ENCODE assay signal across 8 cellular contexts in genomic region chr11:65471410-65471762, GRCh38. TPM values are rescaled to one million over a fixed set of nuclear protein-coding genes. Genes with fewer than 3 reads are reported as not detected.
DNase-seq lines count a peak whose midpoint lies in the region; ATAC-seq and TF ChIP-seq lines count a peak whose summit lies in the region.

No MANE protein-coding gene starts in this region.

- H3K27ac ChIP-seq in IMR-90 (ENCODE audit: insufficient read depth, low read length), result peak overlapping the region; percentile 69
- H3K27ac ChIP-seq in fibroblast of lung (ENCODE audit: insufficient read depth, low read length), result peak overlapping the region; percentile 97

- no TSS peak for BruUV-seq in IMR-90 (replicated peaks; lab: Mats Ljungman, UMichigan)

- peak overlapping the region; percentile 95 for H2AK5ac ChIP-seq in IMR-90 (ENCODE audit: low read depth, low read length)

- H3K9me3 ChIP-seq in IMR-90 (ENCODE audit: control insufficient read depth, insufficient read depth, low read length) (no peaks in the 10 kb centered on the region), fibroblast of lung (ENCODE audit: control insufficient read depth, insufficient read depth, low read depth, low read length) (no peaks in the 10 kb centered on the region)

- TF ChIP-seq CTCF in IMR-90 (conservative IDR thresholded peaks at IDR 0.05; ENCODE audit: low read depth, low read length), result peak; percentile 65
- peak; percentile 49 to 67 for TF ChIP-seq CTCF in fibroblast of lung (conservative IDR thresholded peaks at IDR 0.05 in 1 of 2, IDR thresholded peaks at IDR 0.05 in 1 of 2; ENCODE audit: low read depth in 1 of 2, low read length in 2 of 2)
- peak; percentile 54 for TF ChIP-seq CTCF in neural crest cell (conservative IDR thresholded peaks at IDR 0.05)

- peak overlapping the region; percentile 92 for H3K4ac ChIP-seq in IMR-90 (ENCODE audit: low read depth, low read length)

- no peaks in the 10 kb centered on the region for H3K27me3 ChIP-seq in IMR-90 (ENCODE audit: control insufficient read depth, insufficient read depth, low read length)
- H3K27me3 ChIP-seq in fibroblast of lung (ENCODE audit: control insufficient read depth, insufficient read depth, low read length), result no peaks in the 10 kb centered on the region

- peak overlapping the region; percentile 90 for H2BK5ac ChIP-seq in IMR-90 (ENCODE audit: low read depth, low read length, poor library complexity, severe bottlenecking)

- H3K36me3 ChIP-seq in IMR-90 (ENCODE audit: control insufficient read depth, insufficient read depth, low read length) (no peaks in the 10 kb centered on the region), fibroblast of lung (ENCODE audit: control insufficient read depth, insufficient read depth, low read length) (no peaks in the 10 kb centered on the region)

- H3K14ac ChIP-seq in IMR-90 (replicated peaks; ENCODE audit: low read depth, low read length), result peak overlapping the region; percentile 92

- H3K9ac ChIP-seq in IMR-90 (ENCODE audit: low read depth, low read length) (peak overlapping the region; percentile 19; the same call in 1 of the 2 replicates), fibroblast of lung (ENCODE audit: insufficient read depth, low read length) (peak overlapping the region; percentile 72)

- H2BK20ac ChIP-seq in IMR-90 (ENCODE audit: low read depth, low read length), result peak overlapping the region; percentile 89

- peak overlapping the region; percentile 62 for H3K18ac ChIP-seq in IMR-90 (ENCODE audit: low read depth, low read length)

- peaks cover 1 to 52% of the 10 kb centered on the region in 2 experiments; a peak in 2 of 4 replicates for H3K79me1 ChIP-seq in IMR-90 (ENCODE audit: low read depth in 1 of 2, low read length in 2 of 2)

- intact Hi-C loops in IMR-90 (cut with micrococcal nuclease), result loop anchor here (5.0 kb wide), 1 partner anchor 36 kb away; no protein-coding TSS in a partner anchor

- peak overlapping the region; percentile 90 for H2AK9ac ChIP-seq in IMR-90 (replicated peaks; ENCODE audit: low read depth, low read length, poor library complexity)

- peak; percentile 22 for DNase-seq in NCI-H1105 (lab: John Stamatoyannopoulos, UW)
- DNase-seq in NCI-H1105 treated with DMSO at 0.1 percent for 48 hours (lab: John Stamatoyannopoulos, UW), result no peak
- peak; percentile 79 for DNase-seq in IMR-90
- DNase-seq in activated CD4-positive, alpha-beta T cell treated with anti-CD3 and anti-CD28 coated beads, Interleukin-2, amount 50 U/mL, for 48 hours, result peak; percentile 39 to 48
- peak; percentile 74 to 80 for DNase-seq in fibroblast of lung (ENCODE audit: low read depth in 2 of 2)
- DNase-seq in neural crest cell (ENCODE audit: low read depth, low spot score), result no peak
- DNase-seq in NCI-H146 (lab: John Stamatoyannopoulos, UW), result no peak

- H3K4me3 ChIP-seq in IMR-90 (ENCODE audit: insufficient read depth, low read depth, low read length) (peak overlapping the region; percentile 13; the same call in 1 of the 2 replicates), fibroblast of lung (replicated peaks in 1 of 4; ENCODE audit: control extremely low read depth in 1 of 4, insufficient read depth in 1 of 4, low read depth in 3 of 4, low read length in 4 of 4) (peak overlapping the region in 2 of 4 experiments; percentile 1 to 31)

- WGBS in IMR-90 (ENCODE audit: extremely low coverage in 2 of 2, insufficient read length in 1 of 2), 2 experiments, result no CpG with 5 or more reads among the region's 4 CpGs

- H3K4me3 Mint-ChIP-seq in neural crest cell, result no peak overlapping the region

- H3K79me2 ChIP-seq in fibroblast of lung (ENCODE audit: control insufficient read depth, insufficient read depth, low read length), result peaks cover 24% of the 10 kb centered on the region

- H3K27me3 Mint-ChIP-seq in neural crest cell (ENCODE audit: low read depth), result no peaks in the 10 kb centered on the region

- peak overlapping the region; percentile 95 for H2BK120ac ChIP-seq in IMR-90 (ENCODE audit: low read depth, low read length)

- CTCF ChIA-PET in IMR-90 (lab: Yijun Ruan, JAX), result interaction anchor here (0.8 to 2.8 kb wide), 7 partner anchors 9 to 90 kb away, joined by 3 to 10 read pairs (median 8); no protein-coding TSS in a partner anchor

- in situ Hi-C loops in IMR-90 (cut with MboI; ENCODE audit: low sequenced_read_pairs), result loop anchor here (5.0 kb wide), 1 partner anchor 36 kb away; no protein-coding TSS in a partner anchor

- no peak overlapping the region for H3K27ac Mint-ChIP-seq in neural crest cell (ENCODE audit: unreplicated experiment)

- H3K9me1 ChIP-seq in IMR-90 (ENCODE audit: insufficient read depth, low read length), result peaks cover 14% of the 10 kb centered on the region

- H2AFZ ChIP-seq in IMR-90 (replicated peaks; ENCODE audit: low read length, poor library complexity) (peak overlapping the region; percentile 36), fibroblast of lung (ENCODE audit: low read length) (no peak overlapping the region)

- TF ChIP-seq RAD21 in IMR-90 (IDR thresholded peaks at IDR 0.05; ENCODE audit: low read length), result peak; percentile 68

- H3K9me3 Mint-ChIP-seq in neural crest cell, result no peaks in the 10 kb centered on the region

- no peaks in the 10 kb centered on the region; the same call in 1 of the 2 replicates for H4K20me1 ChIP-seq in IMR-90 (ENCODE audit: insufficient read depth, low read length)
- no peaks in the 10 kb centered on the region for H4K20me1 ChIP-seq in fibroblast of lung (ENCODE audit: control insufficient read depth, extremely low read depth, insufficient read depth, low read length)

- POLR2A ChIA-PET in IMR-90 (lab: Charles Lee; ENCODE audit: unreplicated experiment), result interaction anchor here (0.6 to 3.3 kb wide), 5 partner anchors 27 to 36 kb away, joined by 3 to 74 read pairs (median 7); partner anchors contain the start of gene MALAT1

- H4K8ac ChIP-seq in IMR-90 (ENCODE audit: low read depth in 2 of 2, low read length in 2 of 2), result peak overlapping the region; percentile 6 to 79

- peak overlapping the region; percentile 51 for H4K5ac ChIP-seq in IMR-90 (ENCODE audit: low read depth, low read length)

- H3K56ac ChIP-seq in IMR-90 (ENCODE audit: extremely low read depth, insufficient read depth, low read length), result peak overlapping the region; percentile 43; the same call in 1 of the 2 replicates

- H3K4me1 ChIP-seq in IMR-90 (ENCODE audit: control insufficient read depth, insufficient read depth, low read length) (peaks cover 10% of the 10 kb centered on the region), fibroblast of lung (ENCODE audit: control insufficient read depth, extremely low read depth, insufficient read depth, low read length) (peaks cover 12% of the 10 kb centered on the region)

- peak overlapping the region; percentile 49; the same call in 1 of the 3 replicates for H2BK15ac ChIP-seq in IMR-90 (ENCODE audit: low read depth, low read length)

- peak overlapping the region; percentile 84 for H4K91ac ChIP-seq in IMR-90 (ENCODE audit: insufficient read depth, low read depth, low read length)

- peak overlapping the region; percentile 82; the same call in 1 of the 2 replicates for H3K23ac ChIP-seq in IMR-90 (ENCODE audit: low read depth, low read length)

- TF ChIP-seq POLR2A in IMR-90 (IDR thresholded peaks at IDR 0.05; ENCODE audit: low read depth, low read length) (peak; percentile 60; the same call in 1 of the 2 replicates), GM18505 (IDR thresholded peaks at IDR 0.05; ENCODE audit: borderline replicate concordance, extremely low read depth, insufficient read depth, insufficient read length) (no peak)

- dilution Hi-C loops in IMR-90 (cut with HindIII; ENCODE audit: low sequenced_read_pairs, unreplicated experiment), result no loop called here

- peaks cover 11% of the 10 kb centered on the region for H3K4me1 Mint-ChIP-seq in neural crest cell

- H3K36me3 Mint-ChIP-seq in neural crest cell (ENCODE audit: low read depth), result no peaks in the 10 kb centered on the region

- H3K4me2 ChIP-seq in IMR-90 (ENCODE audit: low read depth, low read length) (peak overlapping the region; percentile 58), fibroblast of lung (ENCODE audit: extremely low read depth, insufficient read depth, low read length) (peak overlapping the region; percentile 59)

- ATAC-seq in IMR-90 (ENCODE audit: low read depth) (peak; percentile 68), GM18505 (IDR thresholded peaks at IDR 0.05; ENCODE audit: unreplicated experiment) (no peak)

TF ChIP-seq in IMR-90, 13 proteins besides CTCF, POLR2A, EP300 and RAD21 (continues in another document):
- TF ChIP-seq RFX5 (IDR thresholded peaks at IDR 0.05; ENCODE audit: low read depth, low read length) (no peak), MAZ (IDR thresholded peaks at IDR 0.05; ENCODE audit: borderline replicate concordance, low read depth, low read length) (peak; percentile 61; the same call in 1 of the 2 replicates), BHLHE40 (IDR thresholded peaks at IDR 0.05; ENCODE audit: low read depth, low read length) (no peak), MAFK (IDR thresholded peaks at IDR 0.05; ENCODE audit: low read depth, low read length) (no peak), CHD1 (IDR thresholded peaks at IDR 0.05; ENCODE audit: low read depth, low read length) (no peak)

RNA-seq across cellular contexts. Expression of gene MALAT1, which starts 27.5 kb away (rescaled TPM):
- total RNA-seq in IMR-90 (2012; rRNA removed) (3,569 and 5,244 TPM in 2 replicates), fibroblast of lung (14,068 and 21,991 TPM in 2 replicates), neural crest cell (4,794 and 5,409 TPM in 2 replicates)
- polyA plus RNA-seq in IMR-90 (2012; rRNA removed) (430 and 636 TPM in 2 replicates), fibroblast of lung (482 and 583 TPM in 2 replicates)
- polyA plus RNA-seq in IMR-90 (2012; cell fraction: cytosol; rRNA removed), result 4.7 and 16.7 TPM in 2 replicates
- 481 and 5,232 TPM in 2 replicates for polyA plus RNA-seq in IMR-90 (2012; cell fraction: nucleus; rRNA removed; ENCODE audit: low replicate concordance)
- 274 and 335 TPM in 2 replicates for polyA plus RNA-seq in fibroblast of lung (2012)
- 1,820 and 2,014 TPM in 2 replicates for polyA minus RNA-seq in fibroblast of lung (ENCODE audit: low replicate concordance)

RNA-seq across cellular contexts. Expression of gene NEAT1, which starts 48.8 kb away (rescaled TPM):
- 30.1 and 38.0 TPM in 2 replicates for total RNA-seq in IMR-90 (2012; rRNA removed)
- polyA plus RNA-seq in IMR-90 (2012; rRNA removed), result 56.3 and 114 TPM in 2 replicates
- polyA plus RNA-seq in IMR-90 (2012; cell fraction: cytosol; rRNA removed), result 12.5 and 21.1 TPM in 2 replicates
- polyA plus RNA-seq in IMR-90 (2012; cell fraction: nucleus; rRNA removed; ENCODE audit: low replicate concordance), result 237 and 1,050 TPM in 2 replicates
- total RNA-seq in fibroblast of lung, result 177 and 299 TPM in 2 replicates
- polyA plus RNA-seq in fibroblast of lung, result 40.6 and 40.9 TPM in 2 replicates
- polyA plus RNA-seq in fibroblast of lung (2012), result 140 and 151 TPM in 2 replicates
- 61.4 and 179 TPM in 2 replicates for polyA minus RNA-seq in fibroblast of lung (ENCODE audit: low replicate concordance)
- total RNA-seq in neural crest cell, result 29.8 and 37.2 TPM in 2 replicates

RNA-seq across cellular contexts. Expression of gene SCYL1, which starts 53.5 kb away (rescaled TPM):
- total RNA-seq in IMR-90 (2012; rRNA removed), result 95.8 and 96.4 TPM in 2 replicates
- polyA plus RNA-seq in IMR-90 (2012; rRNA removed), result 150 and 172 TPM in 2 replicates
- polyA plus RNA-seq in IMR-90 (2012; cell fraction: cytosol; rRNA removed), result 166 and 172 TPM in 2 replicates
- polyA plus RNA-seq in IMR-90 (2012; cell fraction: nucleus; rRNA removed; ENCODE audit: low replicate concordance), result 173 and 359 TPM in 2 replicates
- 73.2 and 84.6 TPM in 2 replicates for total RNA-seq in fibroblast of lung
- polyA plus RNA-seq in fibroblast of lung, result 58.2 and 62.3 TPM in 2 replicates
- polyA plus RNA-seq in fibroblast of lung (2012), result 71.8 and 83.3 TPM in 2 replicates
- polyA minus RNA-seq in fibroblast of lung (ENCODE audit: low replicate concordance), result 160 and 182 TPM in 2 replicates
- total RNA-seq in neural crest cell, result 66.0 and 68.8 TPM in 2 replicates

Comparison
In these comparisons a context has a peak if more than half of its experiments do, and no peak if none do; other contexts are left out.
1. DNase-seq: peak in NCI-H1105 (single experiment), IMR-90 (single experiment), activated CD4-positive, alpha-beta T cell treated with anti-CD3 and anti-CD28 coated beads, Interleukin-2, amount 50 U/mL, for 48 hours (2 of 2) and fibroblast of lung (2 of 2); none in NCI-H1105 treated with DMSO at 0.1 percent for 48 hours (single experiment), neural crest cell (single experiment) and NCI-H146 (single experiment).
2. Peak in every context shown above with its lines, with median percentiles within 50 percentile points of each other: CTCF ChIP-seq.